In the genomic region with DNA sequence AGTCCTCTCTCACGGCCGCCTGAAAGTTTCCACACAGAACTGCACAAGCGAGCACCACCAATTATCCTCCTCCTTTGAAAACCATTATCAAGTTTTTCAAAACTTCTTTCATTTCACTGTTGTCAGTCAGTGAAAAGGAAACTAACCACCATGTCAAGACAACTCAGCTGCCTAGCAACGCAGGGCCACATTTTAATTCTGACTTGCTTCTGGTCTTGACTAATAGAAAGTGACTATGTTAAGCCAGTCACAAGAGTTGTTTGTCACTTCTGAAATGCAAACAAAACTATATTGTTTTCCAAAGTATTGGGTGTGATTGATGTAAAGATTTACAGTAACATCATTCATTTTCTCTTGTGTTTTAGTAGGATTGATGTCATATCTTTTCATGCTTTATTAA, we compare ENCODE assay signal across 14 cellular contexts.
A peak's percentile ranks its signal among the peaks of the same experiment; 100 is the strongest.
DNase-seq lines count a peak whose midpoint lies in the region; ATAC-seq and TF ChIP-seq lines count a peak whose summit lies in the region.
"Had no signal": no experiment of that assay in that cellular context is flagged by ENCODE, and none has a peak within 500 bp of the region (broad histone marks: within the 10 kb centered on the region; RNA-seq: fewer than 3 reads in every experiment).

No MANE protein-coding gene starts in this region.

- H3K4me1 ChIP-seq in OCI-LY3 (ENCODE audit: low read length), result peaks cover 27% of the 10 kb centered on the region
- H3K4me1 ChIP-seq: ascending aorta, esophagus muscularis mucosa, SJSA1 had no signal

- peak overlapping the region; percentile 21; the same call in 1 of the 2 replicates for H3K9ac ChIP-seq in OCI-LY3 (ENCODE audit: low read length)

- peak overlapping the region; percentile 70 for H3K4me3 ChIP-seq in OCI-LY3 (ENCODE audit: low read length)
- H3K4me3 ChIP-seq: ascending aorta, esophagus muscularis mucosa, SJSA1 had no signal

- H3K9me3 ChIP-seq in OCI-LY3 (ENCODE audit: insufficient read depth, low read length), result no peaks in the 10 kb centered on the region
- H3K9me3 ChIP-seq: ascending aorta, esophagus muscularis mucosa, SJSA1 had no signal

- in situ Hi-C loops in G401 (cut with HindIII; ENCODE audit: low sequenced_read_pairs), result no loop called here

- peak; percentile 98 for ATAC-seq in GM19351 (IDR thresholded peaks at IDR 0.05; ENCODE audit: unreplicated experiment)
- peak; percentile 91 for ATAC-seq in HG02938 (IDR thresholded peaks at IDR 0.05; ENCODE audit: unreplicated experiment)
- ATAC-seq: left cardiac atrium had no signal

- H3K4me2 ChIP-seq in OCI-LY3 (ENCODE audit: low read length), result peak overlapping the region; percentile 74

- H3K36me3 ChIP-seq in OCI-LY3 (replicated peaks; ENCODE audit: low read depth, low read length), result no peaks in the 10 kb centered on the region
- H3K36me3 ChIP-seq: ascending aorta, esophagus muscularis mucosa, SJSA1 had no signal

- DNase-seq in G401 (ENCODE audit: low spot score), result peak; percentile 68
- DNase-seq in activated CD8-positive, alpha-beta memory T cell treated with anti-CD3 and anti-CD28 coated beads, Interleukin-2, amount 50 U/mL, for 4 hours, result no peak
- DNase-seq in T-helper 2 cell, result no peak
- DNase-seq in NCI-H2171 (lab: John Stamatoyannopoulos, UW), result no peak
- no peak for DNase-seq in stimulated activated CD4-positive, alpha-beta T cell treated with anti-CD3 and anti-CD28 coated beads, Interleukin-4, amount 100 ng/mL, for 4 hours
- DNase-seq: activated CD8-positive, alpha-beta memory T cell treated with anti-CD3 and anti-CD28 coated beads for 24 hours; left cardiac atrium; NCI-H1694 treated with DMSO at 0.1 percent for 48 hours had no signal

- no peak for TF ChIP-seq CTCF in OCI-LY3 (IDR thresholded peaks at IDR 0.05; ENCODE audit: low read depth, low read length)

- no peak overlapping the region for H3K27ac ChIP-seq in OCI-LY3 (ENCODE audit: low read length)
- H3K27ac ChIP-seq: ascending aorta, esophagus muscularis mucosa, SJSA1 had no signal

- no peaks in the 10 kb centered on the region for H3K79me2 ChIP-seq in OCI-LY3 (ENCODE audit: low read length)

- H4K20me1 ChIP-seq in OCI-LY3 (ENCODE audit: insufficient read depth, low read length), result no peaks in the 10 kb centered on the region

- H3K27me3 ChIP-seq in OCI-LY3 (ENCODE audit: low read depth, low read length), result no peaks in the 10 kb centered on the region
- H3K27me3 ChIP-seq: ascending aorta, esophagus muscularis mucosa, SJSA1 had no signal

- peak overlapping the region; percentile 92 for H2AFZ ChIP-seq in OCI-LY3 (ENCODE audit: low read depth, low read length)
